10 cellular contexts compared by ENCODE assay signal in genomic region chr17:77129568-77130301, GRCh38. TPM values are rescaled to one million over a fixed set of nuclear protein-coding genes. Genes with fewer than 3 reads are reported as not detected.
DNase-seq lines count a peak whose midpoint lies in the region; ATAC-seq and TF ChIP-seq lines count a peak whose summit lies in the region.
"Had no signal": no experiment of that assay in that cellular context is flagged by ENCODE, and none has a peak within 500 bp of the region (broad histone marks: within the 10 kb centered on the region; RNA-seq: fewer than 3 reads in every experiment).

No MANE protein-coding gene starts in this region.

- TF ChIP-seq POLR2A in uterus (IDR thresholded peaks at IDR 0.05), result no peak

- H3K79me2 ChIP-seq in OCI-LY7 (ENCODE audit: insufficient read depth, low read depth, low read length), result no peaks in the 10 kb centered on the region

- H3K4me2 ChIP-seq in OCI-LY7 (ENCODE audit: low read length), result no peak overlapping the region

- H3K36me3 ChIP-seq in uterus (no peaks in the 10 kb centered on the region), OCI-LY7 (ENCODE audit: insufficient read depth, low read length) (no peaks in the 10 kb centered on the region)

- H3K4me1 ChIP-seq in uterus (peaks cover 9 to 11% of the 10 kb centered on the region in 2 donors), OCI-LY7 (ENCODE audit: insufficient read depth, low read length, poor library complexity, severe bottlenecking) (peaks cover 13% of the 10 kb centered on the region)

- H3K4me3 Mint-ChIP-seq in chondrocyte (ENCODE audit: unreplicated experiment), result peak overlapping the region; percentile 46

- H3K36me3 Mint-ChIP-seq in chondrocyte (ENCODE audit: low read depth), result no peaks in the 10 kb centered on the region

- BruUV-seq in OCI-LY7 (replicated peaks; lab: Mats Ljungman, UMichigan), result no TSS peak

- TF ChIP-seq CTCF in chondrocyte (IDR thresholded peaks at IDR 0.05), result no peak
- TF ChIP-seq CTCF in uterus (IDR thresholded peaks at IDR 0.05), result no peak
- TF ChIP-seq CTCF in OCI-LY7 (conservative IDR thresholded peaks at IDR 0.05; ENCODE audit: low read length), result no peak

- H3K27me3 ChIP-seq in uterus, result no peaks in the 10 kb centered on the region

- CTCF ChIA-PET in OCI-LY7 (lab: Charles Lee; ENCODE audit: unreplicated experiment), result no interaction called here

- no peak overlapping the region for H3K4me3 ChIP-seq in uterus
- no peak overlapping the region for H3K4me3 ChIP-seq in OCI-LY7 (ENCODE audit: low read depth, low read length, poor library complexity, severe bottlenecking)

- peak overlapping the region; percentile 95 for H3K27ac Mint-ChIP-seq in chondrocyte (ENCODE audit: unreplicated experiment)

- H3K4me1 Mint-ChIP-seq in chondrocyte (ENCODE audit: low read depth), result peaks cover 64% of the 10 kb centered on the region

- H3K27ac ChIP-seq in uterus (peak overlapping the region; percentile 47 to 75), OCI-LY7 (ENCODE audit: low read depth, low read length, poor library complexity, severe bottlenecking) (no peak overlapping the region)

- ATAC-seq in Right ventricle myocardium inferior (peak; percentile 37), left cardiac atrium (no peak), GM21360 (IDR thresholded peaks at IDR 0.05; ENCODE audit: unreplicated experiment) (no peak)

- no peaks in the 10 kb centered on the region for H4K20me1 ChIP-seq in OCI-LY7 (ENCODE audit: insufficient read depth, low read length)

- no peaks in the 10 kb centered on the region for H3K9me2 ChIP-seq in OCI-LY7 (ENCODE audit: insufficient read depth, low read length)

- intact Hi-C loops in Right ventricle myocardium inferior (cut with DNase I), result loop anchor here (2.0 kb wide), 1 partner anchor 19 kb away; no protein-coding TSS in a partner anchor
- intact Hi-C loops in left cardiac atrium (cut with DNase I), result no loop called here
- intact Hi-C loops in uterus (cut with DNase I; ENCODE audit: low total_unique reads), result no loop called here
- intact Hi-C loops in OCI-LY7 (cut with micrococcal nuclease; ENCODE audit: unreplicated experiment), result no loop called here

- DNase-seq in Right ventricle myocardium inferior (ENCODE audit: missing footprints), result no peak
- DNase-seq in left cardiac atrium, result no peak
- DNase-seq in chondrocyte (ENCODE audit: low spot score), result no peak
- DNase-seq in myocyte (ENCODE audit: low read depth), result peak; percentile 82
- DNase-seq in uterus, result no peak
- DNase-seq in cortex of kidney (lab: John Stamatoyannopoulos, UW), result no peak
- no peak for DNase-seq in OCI-LY7 (ENCODE audit: low spot score)
- DNase-seq: MM.1S; stimulated activated naive CD4-positive, alpha-beta T cell had no signal

- H2AFZ ChIP-seq in OCI-LY7 (ENCODE audit: low read length), result no peak overlapping the region

- no peaks in the 10 kb centered on the region for H3K9me3 ChIP-seq in uterus
- H3K9me3 ChIP-seq in OCI-LY7 (ENCODE audit: low read length), result no peaks in the 10 kb centered on the region

- no peaks in the 10 kb centered on the region for H3K27me3 Mint-ChIP-seq in chondrocyte (ENCODE audit: low read depth)

- POLR2A ChIA-PET in OCI-LY7 (lab: Charles Lee), result no interaction called here

- H3K9me3 Mint-ChIP-seq in chondrocyte (ENCODE audit: low read depth), result no peaks in the 10 kb centered on the region

RNA-seq across cellular contexts. Expression of gene SEC14L1, which starts 11.0 kb away (rescaled TPM):
- total RNA-seq in Right ventricle myocardium inferior (65.5 TPM), left cardiac atrium (10 to 100 TPM; 71.6 to 82.2 TPM), chondrocyte (47.1 to 60.0 TPM (median 51.8 TPM) in 3 replicates), myocyte (56.2 and 71.1 TPM in 2 replicates), uterus (100 to 1,000 TPM in 1 of 4 donors, 10 to 100 TPM in 3; 38.2 to 128 (median 42.6) TPM), OCI-LY7 (2022) (227 and 321 TPM in 2 replicates)
- polyA plus RNA-seq in myocyte (2012), result 57.1 TPM
- total RNA-seq in OCI-LY7 (2014; rRNA removed; shearing (Covaris generic)), result 123 and 137 TPM in 2 replicates
